ENCODE assay signal across 1 cellular context in the genomic region with DNA sequence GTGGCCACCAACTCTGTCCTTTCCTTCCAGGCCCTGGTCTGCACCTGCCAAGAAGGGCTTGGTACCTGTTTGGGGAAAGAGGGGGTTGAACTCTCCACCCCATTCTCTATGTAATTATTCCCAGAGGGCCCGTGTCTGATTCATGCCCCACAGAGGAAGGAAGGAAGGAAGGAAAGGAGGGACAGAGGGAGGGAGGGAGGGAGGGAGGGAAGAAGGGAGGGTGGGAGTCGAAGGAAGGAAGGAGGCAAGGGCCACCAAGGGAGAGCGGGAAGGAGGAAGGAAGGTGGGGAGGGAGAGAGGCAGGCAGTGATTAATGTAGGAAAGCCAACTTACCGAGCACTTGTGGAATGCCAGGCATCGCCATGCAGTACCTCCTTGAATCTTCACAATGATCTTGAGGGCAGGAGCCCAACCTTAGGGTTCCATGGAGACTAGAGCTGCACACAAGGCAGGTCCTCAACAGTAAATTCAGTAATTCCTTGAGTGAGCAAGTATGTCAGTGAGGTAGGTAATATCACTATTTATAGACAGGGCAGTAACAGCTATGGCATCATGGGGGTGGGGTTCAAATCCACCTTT.
TF ChIP-seq lines count a peak whose summit lies in the region.

No MANE protein-coding gene starts in this region.

TF ChIP-seq in GM23338, 12 proteins besides CTCF, POLR2A, EP300 and RAD21 (continued from another document):
- TF ChIP-seq, protein P1, sequence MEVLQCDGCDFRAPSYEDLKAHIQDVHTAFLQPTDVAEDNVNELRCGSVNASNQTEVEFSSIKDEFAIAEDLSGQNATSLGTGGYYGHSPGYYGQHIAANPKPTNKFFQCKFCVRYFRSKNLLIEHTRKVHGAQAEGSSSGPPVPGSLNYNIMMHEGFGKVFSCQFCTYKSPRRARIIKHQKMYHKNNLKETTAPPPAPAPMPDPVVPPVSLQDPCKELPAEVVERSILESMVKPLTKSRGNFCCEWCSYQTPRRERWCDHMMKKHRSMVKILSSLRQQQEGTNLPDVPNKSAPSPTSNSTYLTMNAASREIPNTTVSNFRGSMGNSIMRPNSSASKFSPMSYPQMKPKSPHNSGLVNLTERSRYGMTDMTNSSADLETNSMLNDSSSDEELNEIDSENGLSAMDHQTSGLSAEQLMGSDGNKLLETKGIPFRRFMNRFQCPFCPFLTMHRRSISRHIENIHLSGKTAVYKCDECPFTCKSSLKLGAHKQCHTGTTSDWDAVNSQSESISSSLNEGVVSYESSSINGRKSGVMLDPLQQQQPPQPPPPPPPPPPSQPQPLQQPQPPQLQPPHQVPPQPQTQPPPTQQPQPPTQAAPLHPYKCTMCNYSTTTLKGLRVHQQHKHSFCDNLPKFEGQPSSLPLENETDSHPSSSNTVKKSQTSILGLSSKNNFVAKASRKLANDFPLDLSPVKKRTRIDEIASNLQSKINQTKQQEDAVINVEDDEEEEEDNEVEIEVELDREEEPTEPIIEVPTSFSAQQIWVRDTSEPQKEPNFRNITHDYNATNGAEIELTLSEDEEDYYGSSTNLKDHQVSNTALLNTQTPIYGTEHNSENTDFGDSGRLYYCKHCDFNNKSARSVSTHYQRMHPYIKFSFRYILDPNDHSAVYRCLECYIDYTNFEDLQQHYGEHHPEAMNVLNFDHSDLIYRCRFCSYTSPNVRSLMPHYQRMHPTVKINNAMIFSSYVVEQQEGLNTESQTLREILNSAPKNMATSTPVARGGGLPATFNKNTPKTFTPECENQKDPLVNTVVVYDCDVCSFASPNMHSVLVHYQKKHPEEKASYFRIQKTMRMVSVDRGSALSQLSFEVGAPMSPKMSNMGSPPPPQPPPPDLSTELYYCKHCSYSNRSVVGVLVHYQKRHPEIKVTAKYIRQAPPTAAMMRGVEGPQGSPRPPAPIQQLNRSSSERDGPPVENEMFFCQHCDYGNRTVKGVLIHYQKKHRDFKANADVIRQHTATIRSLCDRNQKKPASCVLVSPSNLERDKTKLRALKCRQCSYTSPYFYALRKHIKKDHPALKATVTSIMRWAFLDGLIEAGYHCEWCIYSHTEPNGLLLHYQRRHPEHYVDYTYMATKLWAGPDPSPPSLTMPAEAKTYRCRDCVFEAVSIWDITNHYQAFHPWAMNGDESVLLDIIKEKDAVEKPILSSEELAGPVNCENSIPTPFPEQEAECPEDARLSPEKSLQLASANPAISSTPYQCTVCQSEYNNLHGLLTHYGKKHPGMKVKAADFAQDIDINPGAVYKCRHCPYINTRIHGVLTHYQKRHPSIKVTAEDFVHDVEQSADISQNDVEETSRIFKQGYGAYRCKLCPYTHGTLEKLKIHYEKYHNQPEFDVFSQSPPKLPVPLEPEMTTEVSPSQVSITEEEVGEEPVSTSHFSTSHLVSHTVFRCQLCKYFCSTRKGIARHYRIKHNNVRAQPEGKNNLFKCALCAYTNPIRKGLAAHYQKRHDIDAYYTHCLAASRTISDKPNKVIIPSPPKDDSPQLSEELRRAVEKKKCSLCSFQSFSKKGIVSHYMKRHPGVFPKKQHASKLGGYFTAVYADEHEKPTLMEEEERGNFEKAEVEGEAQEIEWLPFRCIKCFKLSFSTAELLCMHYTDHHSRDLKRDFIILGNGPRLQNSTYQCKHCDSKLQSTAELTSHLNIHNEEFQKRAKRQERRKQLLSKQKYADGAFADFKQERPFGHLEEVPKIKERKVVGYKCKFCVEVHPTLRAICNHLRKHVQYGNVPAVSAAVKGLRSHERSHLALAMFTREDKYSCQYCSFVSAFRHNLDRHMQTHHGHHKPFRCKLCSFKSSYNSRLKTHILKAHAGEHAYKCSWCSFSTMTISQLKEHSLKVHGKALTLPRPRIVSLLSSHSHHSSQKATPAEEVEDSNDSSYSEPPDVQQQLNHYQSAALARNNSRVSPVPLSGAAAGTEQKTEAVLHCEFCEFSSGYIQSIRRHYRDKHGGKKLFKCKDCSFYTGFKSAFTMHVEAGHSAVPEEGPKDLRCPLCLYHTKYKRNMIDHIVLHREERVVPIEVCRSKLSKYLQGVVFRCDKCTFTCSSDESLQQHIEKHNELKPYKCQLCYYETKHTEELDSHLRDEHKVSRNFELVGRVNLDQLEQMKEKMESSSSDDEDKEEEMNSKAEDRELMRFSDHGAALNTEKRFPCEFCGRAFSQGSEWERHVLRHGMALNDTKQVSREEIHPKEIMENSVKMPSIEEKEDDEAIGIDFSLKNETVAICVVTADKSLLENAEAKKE (CRISPR knock-in tag; IDR thresholded peaks at IDR 0.05) = no peak
- TF ChIP-seq EZH2phosphoT487 (IDR thresholded peaks at IDR 0.05; ENCODE audit: unreplicated experiment) = no peak
- TF ChIP-seq JUNB (IDR thresholded peaks at IDR 0.05; ENCODE audit: unreplicated experiment) = no peak
- TF ChIP-seq REST (IDR thresholded peaks at IDR 0.05; ENCODE audit: unreplicated experiment) = no peak
- no peak for TF ChIP-seq CREB1 (CRISPR knock-in tag; IDR thresholded peaks at IDR 0.05; ENCODE audit: low read depth)
- TF ChIP-seq, protein P2, sequence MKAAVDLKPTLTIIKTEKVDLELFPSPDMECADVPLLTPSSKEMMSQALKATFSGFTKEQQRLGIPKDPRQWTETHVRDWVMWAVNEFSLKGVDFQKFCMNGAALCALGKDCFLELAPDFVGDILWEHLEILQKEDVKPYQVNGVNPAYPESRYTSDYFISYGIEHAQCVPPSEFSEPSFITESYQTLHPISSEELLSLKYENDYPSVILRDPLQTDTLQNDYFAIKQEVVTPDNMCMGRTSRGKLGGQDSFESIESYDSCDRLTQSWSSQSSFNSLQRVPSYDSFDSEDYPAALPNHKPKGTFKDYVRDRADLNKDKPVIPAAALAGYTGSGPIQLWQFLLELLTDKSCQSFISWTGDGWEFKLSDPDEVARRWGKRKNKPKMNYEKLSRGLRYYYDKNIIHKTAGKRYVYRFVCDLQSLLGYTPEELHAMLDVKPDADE (IDR thresholded peaks at IDR 0.05) = no peak
- no peak for TF ChIP-seq NANOG (IDR thresholded peaks at IDR 0.05; ENCODE audit: borderline replicate concordance)
- no peak for TF ChIP-seq ZNF331 (CRISPR knock-in tag; IDR thresholded peaks at IDR 0.05; ENCODE audit: low read depth)
